In the genomic region with DNA sequence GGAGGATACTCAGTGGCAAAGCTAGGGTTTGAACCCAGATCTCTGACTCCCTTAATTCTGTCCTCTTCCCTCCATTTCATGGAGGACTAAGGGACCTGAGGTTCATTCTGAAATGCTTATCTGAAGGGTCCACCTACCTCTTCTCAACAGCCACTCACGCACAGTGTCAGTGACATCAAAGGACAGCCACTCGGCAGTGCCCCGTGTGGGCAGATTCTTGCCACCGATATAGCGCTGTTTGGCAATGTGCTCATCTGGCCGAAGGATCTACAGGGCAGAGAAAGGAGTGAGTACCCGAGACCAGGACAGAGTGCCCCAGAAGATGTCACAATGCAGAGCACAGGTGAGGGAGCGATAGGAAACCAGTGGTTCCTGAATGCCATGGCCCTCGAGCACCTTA, we compare ENCODE assay signal across 22 cellular contexts.
"Had no signal": no experiment of that assay in that cellular context is flagged by ENCODE, and none has a peak within 500 bp of the region (broad histone marks: within the 10 kb centered on the region; RNA-seq: fewer than 3 reads in every experiment).

No MANE protein-coding gene starts in this region.

- H3K9me3 ChIP-seq: SK-N-SH had no signal

- H3K4me3 Mint-ChIP-seq: activated CD8-positive, alpha-beta T cell treated with anti-CD3 and anti-CD28 coated beads, Interleukin-2, amount 10 ng/mL, durations not matched to agents 7 days and 5 days; activated naive CD4-positive, alpha-beta T cell treated with anti-CD3 and anti-CD28 coated beads, Interleukin-2, amount 50 U/mL, for 24 hours; brain had no signal

- H3K9me2 ChIP-seq: SK-N-SH had no signal

- H3K4me2 ChIP-seq: SK-N-SH had no signal

- H3K27ac Mint-ChIP-seq: activated CD8-positive, alpha-beta T cell treated with anti-CD3 and anti-CD28 coated beads, Interleukin-2, amount 10 ng/mL, durations not matched to agents 7 days and 5 days; activated naive CD4-positive, alpha-beta T cell treated with anti-CD3 and anti-CD28 coated beads, Interleukin-2, amount 50 U/mL, for 24 hours had no signal

- H3K27ac ChIP-seq: cardiac muscle cell, VCaP had no signal

- H3K36me3 ChIP-seq: cardiac muscle cell had no signal

- H3K4me3 ChIP-seq: cardiac muscle cell had no signal

- DNase-seq: activated CD4-positive, alpha-beta T cell treated with anti-CD3 and anti-CD28 coated beads for 48 hours; activated CD4-positive, alpha-beta T cell treated with anti-CD3 and anti-CD28 coated beads, Interleukin-2, amount 50 U/mL, for 4 hours; activated CD8-positive, alpha-beta memory T cell treated with anti-CD3 and anti-CD28 coated beads, Interleukin-2, amount 50 U/mL, for 48 hours; activated CD8-positive, alpha-beta T cell treated with anti-CD3 and anti-CD28 coated beads, Interleukin-2, amount 10 ng/mL, durations not matched to agents 7 days and 5 days; activated effector memory CD4-positive, alpha-beta T cell treated with Interleukin-2 at 50 U/mL for 16 hours; activated naive CD4-positive, alpha-beta T cell; activated T-cell treated with anti-CD3 and anti-CD28 coated beads, Interleukin-2, amount 50 U/mL, for 1 hour; KG1; NCI-H1092 treated with DMSO at 0.1 percent for 48 hours; NCI-H1417 treated with DMSO at 0.1 percent for 48 hours; NCI-H1694; NCI-H2029; NCI-H2107; NCI-H226; NCI-H526 treated with DMSO at 0.1 percent for 48 hours; NCI-H82; SK-N-SH; T-helper 1 cell had no signal

- H3K4me1 Mint-ChIP-seq: activated naive CD4-positive, alpha-beta T cell treated with anti-CD3 and anti-CD28 coated beads, Interleukin-2, amount 50 U/mL, for 24 hours had no signal

- H3K27me3 ChIP-seq: cardiac muscle cell had no signal

- H3K9me3 Mint-ChIP-seq: activated naive CD4-positive, alpha-beta T cell treated with anti-CD3 and anti-CD28 coated beads, Interleukin-2, amount 50 U/mL, for 24 hours; brain had no signal

- H3K9ac ChIP-seq: SK-N-SH had no signal

- H3K27me3 Mint-ChIP-seq: activated naive CD4-positive, alpha-beta T cell treated with anti-CD3 and anti-CD28 coated beads, Interleukin-2, amount 50 U/mL, for 24 hours; brain had no signal
